ENCODE assay signal across 1 cellular context in the genomic region with DNA sequence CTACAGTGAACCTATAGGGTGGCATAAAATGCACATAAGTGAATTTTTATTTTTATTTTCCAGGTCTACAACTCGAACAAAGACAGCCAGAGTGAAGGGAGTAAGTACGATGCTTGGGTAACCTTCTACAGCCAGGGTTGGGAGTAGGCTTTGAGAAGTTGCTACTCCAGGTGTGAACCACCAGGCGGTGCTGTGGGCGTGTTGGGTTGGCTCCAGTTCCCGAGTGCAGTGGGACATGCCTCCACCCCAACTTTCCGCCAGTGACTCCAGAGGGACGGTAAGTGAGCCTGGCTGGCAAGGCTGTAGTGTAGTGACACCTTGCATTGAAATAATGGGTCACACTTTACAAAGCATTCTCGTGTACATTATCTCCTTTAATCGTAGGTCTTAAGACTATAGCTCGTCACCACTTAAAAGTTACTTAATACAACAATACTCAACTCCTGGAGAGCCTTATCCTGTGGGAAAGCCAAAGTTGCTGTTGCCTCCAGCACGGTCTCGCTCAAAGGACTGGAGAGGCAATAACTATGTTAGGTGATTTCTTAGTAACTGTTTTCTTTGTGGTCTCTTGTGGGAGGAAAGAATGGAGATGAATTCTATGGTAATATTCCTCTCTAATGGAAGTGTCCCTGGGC.
TF ChIP-seq lines count a peak whose summit lies in the region.

No MANE protein-coding gene starts in this region.

TF ChIP-seq in K562, 482 proteins besides CTCF, POLR2A, EP300 and RAD21 (continued from another document):
- TF ChIP-seq, protein P1, sequence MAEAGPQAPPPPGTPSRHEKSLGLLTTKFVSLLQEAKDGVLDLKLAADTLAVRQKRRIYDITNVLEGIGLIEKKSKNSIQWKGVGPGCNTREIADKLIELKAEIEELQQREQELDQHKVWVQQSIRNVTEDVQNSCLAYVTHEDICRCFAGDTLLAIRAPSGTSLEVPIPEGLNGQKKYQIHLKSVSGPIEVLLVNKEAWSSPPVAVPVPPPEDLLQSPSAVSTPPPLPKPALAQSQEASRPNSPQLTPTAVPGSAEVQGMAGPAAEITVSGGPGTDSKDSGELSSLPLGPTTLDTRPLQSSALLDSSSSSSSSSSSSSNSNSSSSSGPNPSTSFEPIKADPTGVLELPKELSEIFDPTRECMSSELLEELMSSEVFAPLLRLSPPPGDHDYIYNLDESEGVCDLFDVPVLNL (CRISPR knock-in tag; IDR thresholded peaks at IDR 0.05; ENCODE audit: low read depth), result no peak
- TF ChIP-seq, protein P2, sequence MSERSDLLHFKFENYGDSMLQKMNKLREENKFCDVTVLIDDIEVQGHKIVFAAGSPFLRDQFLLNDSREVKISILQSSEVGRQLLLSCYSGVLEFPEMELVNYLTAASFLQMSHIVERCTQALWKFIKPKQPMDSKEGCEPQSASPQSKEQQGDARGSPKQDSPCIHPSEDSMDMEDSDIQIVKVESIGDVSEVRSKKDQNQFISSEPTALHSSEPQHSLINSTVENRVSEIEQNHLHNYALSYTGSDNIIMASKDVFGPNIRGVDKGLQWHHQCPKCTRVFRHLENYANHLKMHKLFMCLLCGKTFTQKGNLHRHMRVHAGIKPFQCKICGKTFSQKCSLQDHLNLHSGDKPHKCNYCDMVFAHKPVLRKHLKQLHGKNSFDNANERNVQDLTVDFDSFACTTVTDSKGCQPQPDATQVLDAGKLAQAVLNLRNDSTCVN (CRISPR knock-in tag; IDR thresholded peaks at IDR 0.05), result no peak
- TF ChIP-seq CBX3 (IDR thresholded peaks at IDR 0.05; ENCODE audit: borderline replicate concordance in 1 of 2, low read length in 2 of 2) (peak in 1 of 2 experiments; percentile 63; a peak in 1 of 3 replicates), CC2D1A (IDR thresholded peaks at IDR 0.05) (peak; percentile 33; the same call in 1 of the 2 replicates), RCOR1 (IDR thresholded peaks at IDR 0.05; ENCODE audit: borderline replicate concordance in 1 of 2, low read depth in 2 of 2, low read length in 2 of 2) (peak in 1 of 2 experiments; percentile 28; a peak in 1 of 4 replicates), NFIC (IDR thresholded peaks at IDR 0.05) (peak; percentile 59; the same call in 1 of the 2 replicates), PCBP1 (IDR thresholded peaks at IDR 0.05; ENCODE audit: low read depth, low read length, poor library complexity, severe bottlenecking) (no peak), RB1 (IDR thresholded peaks at IDR 0.05; ENCODE audit: low read depth) (peak; percentile 30; the same call in 1 of the 2 replicates), MAZ (CRISPR knock-in tag; conservative IDR thresholded peaks at IDR 0.05 in 1 of 2, IDR thresholded peaks at IDR 0.05 in 1 of 2) (0 out of 4 replicates have a peak, but pooled peaks of 1 of the 2 experiments have one; percentile 33), STAG1 (CRISPR knock-in tag; IDR thresholded peaks at IDR 0.05; ENCODE audit: borderline replicate concordance) (peak; percentile 87; the same call in 1 of the 2 replicates), BHLHE40 (IDR thresholded peaks at IDR 0.05; ENCODE audit: low read length) (peak; percentile 33; the same call in 1 of the 2 replicates), SOX6 (IDR thresholded peaks at IDR 0.05) (0 out of 2 replicates have a peak, but pooled peaks have one; percentile 17), JUND (IDR thresholded peaks at IDR 0.05; ENCODE audit: borderline replicate concordance, low read depth, low read length) (no peak), JUND (tag; IDR thresholded peaks at IDR 0.05; ENCODE audit: borderline replicate concordance, low read depth, low read length) (peak; percentile 15; the same call in 1 of the 3 replicates), ZNF239 (CRISPR knock-in tag; IDR thresholded peaks at IDR 0.05) (no peak), SMC3 (conservative IDR thresholded peaks at IDR 0.05; ENCODE audit: insufficient read depth, low read depth, low read length) (peak; percentile 87)
- TF ChIP-seq, protein P3, sequence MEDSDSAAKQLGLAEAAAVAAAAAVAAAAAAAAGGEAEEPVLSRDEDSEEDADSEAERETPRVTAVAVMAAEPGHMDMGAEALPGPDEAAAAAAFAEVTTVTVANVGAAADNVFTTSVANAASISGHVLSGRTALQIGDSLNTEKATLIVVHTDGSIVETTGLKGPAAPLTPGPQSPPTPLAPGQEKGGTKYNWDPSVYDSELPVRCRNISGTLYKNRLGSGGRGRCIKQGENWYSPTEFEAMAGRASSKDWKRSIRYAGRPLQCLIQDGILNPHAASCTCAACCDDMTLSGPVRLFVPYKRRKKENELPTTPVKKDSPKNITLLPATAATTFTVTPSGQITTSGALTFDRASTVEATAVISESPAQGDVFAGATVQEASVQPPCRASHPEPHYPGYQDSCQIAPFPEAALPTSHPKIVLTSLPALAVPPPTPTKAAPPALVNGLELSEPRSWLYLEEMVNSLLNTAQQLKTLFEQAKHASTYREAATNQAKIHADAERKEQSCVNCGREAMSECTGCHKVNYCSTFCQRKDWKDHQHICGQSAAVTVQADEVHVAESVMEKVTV (CRISPR knock-in tag; IDR thresholded peaks at IDR 0.05), result peak; percentile 75; the same call in 1 of the 2 replicates
- TF ChIP-seq, protein P4, sequence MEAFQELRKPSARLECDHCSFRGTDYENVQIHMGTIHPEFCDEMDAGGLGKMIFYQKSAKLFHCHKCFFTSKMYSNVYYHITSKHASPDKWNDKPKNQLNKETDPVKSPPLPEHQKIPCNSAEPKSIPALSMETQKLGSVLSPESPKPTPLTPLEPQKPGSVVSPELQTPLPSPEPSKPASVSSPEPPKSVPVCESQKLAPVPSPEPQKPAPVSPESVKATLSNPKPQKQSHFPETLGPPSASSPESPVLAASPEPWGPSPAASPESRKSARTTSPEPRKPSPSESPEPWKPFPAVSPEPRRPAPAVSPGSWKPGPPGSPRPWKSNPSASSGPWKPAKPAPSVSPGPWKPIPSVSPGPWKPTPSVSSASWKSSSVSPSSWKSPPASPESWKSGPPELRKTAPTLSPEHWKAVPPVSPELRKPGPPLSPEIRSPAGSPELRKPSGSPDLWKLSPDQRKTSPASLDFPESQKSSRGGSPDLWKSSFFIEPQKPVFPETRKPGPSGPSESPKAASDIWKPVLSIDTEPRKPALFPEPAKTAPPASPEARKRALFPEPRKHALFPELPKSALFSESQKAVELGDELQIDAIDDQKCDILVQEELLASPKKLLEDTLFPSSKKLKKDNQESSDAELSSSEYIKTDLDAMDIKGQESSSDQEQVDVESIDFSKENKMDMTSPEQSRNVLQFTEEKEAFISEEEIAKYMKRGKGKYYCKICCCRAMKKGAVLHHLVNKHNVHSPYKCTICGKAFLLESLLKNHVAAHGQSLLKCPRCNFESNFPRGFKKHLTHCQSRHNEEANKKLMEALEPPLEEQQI (IDR thresholded peaks at IDR 0.05), result 0 out of 2 replicates have a peak, but pooled peaks have one; percentile 19
- TF ChIP-seq, protein P5, sequence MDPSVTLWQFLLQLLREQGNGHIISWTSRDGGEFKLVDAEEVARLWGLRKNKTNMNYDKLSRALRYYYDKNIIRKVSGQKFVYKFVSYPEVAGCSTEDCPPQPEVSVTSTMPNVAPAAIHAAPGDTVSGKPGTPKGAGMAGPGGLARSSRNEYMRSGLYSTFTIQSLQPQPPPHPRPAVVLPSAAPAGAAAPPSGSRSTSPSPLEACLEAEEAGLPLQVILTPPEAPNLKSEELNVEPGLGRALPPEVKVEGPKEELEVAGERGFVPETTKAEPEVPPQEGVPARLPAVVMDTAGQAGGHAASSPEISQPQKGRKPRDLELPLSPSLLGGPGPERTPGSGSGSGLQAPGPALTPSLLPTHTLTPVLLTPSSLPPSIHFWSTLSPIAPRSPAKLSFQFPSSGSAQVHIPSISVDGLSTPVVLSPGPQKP (CRISPR knock-in tag; IDR thresholded peaks at IDR 0.05), result no peak
- TF ChIP-seq, protein P6, sequence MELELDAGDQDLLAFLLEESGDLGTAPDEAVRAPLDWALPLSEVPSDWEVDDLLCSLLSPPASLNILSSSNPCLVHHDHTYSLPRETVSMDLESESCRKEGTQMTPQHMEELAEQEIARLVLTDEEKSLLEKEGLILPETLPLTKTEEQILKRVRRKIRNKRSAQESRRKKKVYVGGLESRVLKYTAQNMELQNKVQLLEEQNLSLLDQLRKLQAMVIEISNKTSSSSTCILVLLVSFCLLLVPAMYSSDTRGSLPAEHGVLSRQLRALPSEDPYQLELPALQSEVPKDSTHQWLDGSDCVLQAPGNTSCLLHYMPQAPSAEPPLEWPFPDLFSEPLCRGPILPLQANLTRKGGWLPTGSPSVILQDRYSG (tag; conservative IDR thresholded peaks at IDR 0.05; ENCODE audit: low read depth), result no peak
TF ChIP-seq in K562: peak in this region for 14.
